In genomic region chr12:115964214-115964613, GRCh38 we compare ENCODE assay signal across 16 cellular contexts.
"Had no signal": no experiment of that assay in that cellular context is flagged by ENCODE, and none has a peak within 500 bp of the region (broad histone marks: within the 10 kb centered on the region; RNA-seq: fewer than 3 reads in every experiment).

No MANE protein-coding gene starts in this region.

- H3K9me3 Mint-ChIP-seq: activated naive CD4-positive, alpha-beta T cell treated with anti-CD3 and anti-CD28 coated beads for 36 hours; activated T-cell treated with anti-CD3 and anti-CD28 coated beads, Interleukin-2, amount 50 U/mL, for 4 hours; naive B cell; stimulated activated naive B cell treated with anti-CD40 and anti-IgM and Interleukin-4, amounts not matched to agents 10 μg/mL and 1 μg/mL and 100 μg/mL, for 72 hours had no signal

- DNase-seq: activated CD4-positive, CD25-positive, alpha-beta regulatory T cell treated with anti-CD3 and anti-CD28 coated beads, Interleukin-2, amount 50 U/mL, for 72 hours; activated naive CD4-positive, alpha-beta T cell treated with anti-CD3 and anti-CD28 coated beads for 36 hours; activated T-cell treated with anti-CD3 and anti-CD28 coated beads, Interleukin-2, amount 50 U/mL, for 4 hours; amniotic stem cell; body of pancreas; central memory CD4-positive, alpha-beta T cell; hippocampal formation; kidney; left ventricle myocardium inferior; naive B cell; posterior cingulate gyrus; retina; stimulated activated naive B cell treated with anti-CD40 and anti-IgM and Interleukin-4, amounts not matched to agents 10 μg/mL and 1 μg/mL and 100 μg/mL, for 72 hours; substantia nigra; SW 1271; uterus had no signal

- H3K27ac Mint-ChIP-seq: activated naive CD4-positive, alpha-beta T cell treated with anti-CD3 and anti-CD28 coated beads for 36 hours; stimulated activated naive B cell treated with anti-CD40 and anti-IgM and Interleukin-4, amounts not matched to agents 10 μg/mL and 1 μg/mL and 100 μg/mL, for 72 hours had no signal

- ATAC-seq: activated T-cell treated with anti-CD3 and anti-CD28 coated beads, Interleukin-2, amount 50 U/mL, for 4 hours; body of pancreas; stimulated activated naive B cell treated with anti-CD40 and anti-IgM and Interleukin-4, amounts not matched to agents 10 μg/mL and 1 μg/mL and 100 μg/mL, for 72 hours had no signal

- H3K4me1 Mint-ChIP-seq: naive B cell had no signal

- H3K4me3 Mint-ChIP-seq: activated naive CD4-positive, alpha-beta T cell treated with anti-CD3 and anti-CD28 coated beads for 36 hours; activated T-cell treated with anti-CD3 and anti-CD28 coated beads, Interleukin-2, amount 50 U/mL, for 4 hours; naive B cell; stimulated activated naive B cell treated with anti-CD40 and anti-IgM and Interleukin-4, amounts not matched to agents 10 μg/mL and 1 μg/mL and 100 μg/mL, for 72 hours had no signal

- H3K27me3 Mint-ChIP-seq: naive B cell; stimulated activated naive B cell treated with anti-CD40 and anti-IgM and Interleukin-4, amounts not matched to agents 10 μg/mL and 1 μg/mL and 100 μg/mL, for 72 hours had no signal
